Comparison of ENCODE assay signal across 18 cellular contexts in genomic region chr5:99955006-99955405, GRCh38.
"Had no signal": no experiment of that assay in that cellular context is flagged by ENCODE, and none has a peak within 500 bp of the region (broad histone marks: within the 10 kb centered on the region; RNA-seq: fewer than 3 reads in every experiment).

No MANE protein-coding gene starts in this region.

- H3K4me1 ChIP-seq: heart left ventricle, parathyroid adenoma, psoas muscle, sigmoid colon, suprapubic skin, thyroid gland had no signal

- H3K27ac ChIP-seq: dorsolateral prefrontal cortex, heart left ventricle, parathyroid adenoma, psoas muscle, sigmoid colon, skin epidermis, suprapubic skin, thyroid gland had no signal

- ATAC-seq: heart left ventricle; mucosa of descending colon; naive thymus-derived CD8-positive, alpha-beta T cell; psoas muscle had no signal

- H3K4me3 ChIP-seq: dorsolateral prefrontal cortex, heart left ventricle, mucosa of descending colon, psoas muscle, sigmoid colon, skin epidermis, suprapubic skin, thyroid gland had no signal

- H3K27me3 ChIP-seq: dorsolateral prefrontal cortex, heart left ventricle, sigmoid colon, suprapubic skin, thyroid gland had no signal

- DNase-seq: cortex of kidney; dorsolateral prefrontal cortex; effector CD8-positive, alpha-beta T cell; foreskin melanocyte; heart left ventricle; hippocampal formation; kidney glomerular epithelial cell; mucosa of descending colon; naive thymus-derived CD8-positive, alpha-beta T cell; psoas muscle; retina; sigmoid colon; stimulated activated CD4-positive, alpha-beta T cell treated with anti-CD3 and anti-CD28 coated beads, Interleukin-12 subunit alpha, Interleukin-12 subunit beta, amount 100 ng/mL, for 4 hours; stimulated activated naive CD8-positive, alpha-beta T cell treated with anti-CD3 and anti-CD28 coated beads, Interleukin-15, Interleukin-2, amounts not matched to agents 100 U/mL and 50 U/mL, for 24 hours; thyroid gland had no signal

- H3K36me3 ChIP-seq: heart left ventricle, sigmoid colon, suprapubic skin, thyroid gland had no signal

- H3K9me3 ChIP-seq: psoas muscle, sigmoid colon, suprapubic skin, thyroid gland had no signal
